In genomic region chr7:92484226-92484625, GRCh38 we compare ENCODE assay signal across 13 cellular contexts. TPM values are rescaled to one million over a fixed set of nuclear protein-coding genes. Genes with fewer than 3 reads are reported as not detected.
"Had no signal": no experiment of that assay in that cellular context is flagged by ENCODE, and none has a peak within 500 bp of the region (broad histone marks: within the 10 kb centered on the region; RNA-seq: fewer than 3 reads in every experiment).

No MANE protein-coding gene starts in this region.

RNA-seq across cellular contexts. Expression of gene ERVW-1, which starts 6.5 kb away (rescaled TPM):
- total RNA-seq: activated B cell treated with CpG ODN at 0.5 μM for 24 hours; activated CD4-positive, alpha-beta memory T cell treated with anti-CD3 and anti-CD28 coated beads for 36 hours; activated CD4-positive, alpha-beta memory T cell treated with anti-CD3 and anti-CD28 coated beads, Interleukin-2, amount 10 ng/mL, durations not matched to agents 7 days and 5 days; activated CD4-positive, alpha-beta T cell treated with anti-CD3 and anti-CD28 coated beads for 36 hours; activated CD4-positive, alpha-beta T cell treated with anti-CD3 and anti-CD28 coated beads, Interleukin-2, amount 10 ng/mL, durations not matched to agents 24 days and 14 days; activated CD4-positive, alpha-beta T cell treated with anti-CD3 and anti-CD28 coated beads, Interleukin-2, amount 10 ng/mL, durations not matched to agents 7 days and 5 days; activated CD8-positive, alpha-beta memory T cell treated with anti-CD3 and anti-CD28 coated beads for 36 hours; activated CD8-positive, alpha-beta memory T cell treated with anti-CD3 and anti-CD28 coated beads, Interleukin-2, amount 10 ng/mL, durations not matched to agents 7 days and 5 days; activated CD8-positive, alpha-beta T cell treated with anti-CD3 and anti-CD28 coated beads for 36 hours; activated CD8-positive, alpha-beta T cell treated with anti-CD3 and anti-CD28 coated beads, Interleukin-2, amount 10 ng/mL, durations not matched to agents 7 days and 5 days; T-helper 1 cell treated with Interleukin-12 subunit alpha and Interleukin-12 subunit beta and Interleukin-4 antibody, amounts not matched to agents 30 ng/mL and 1 ng/mL, for 36 hours; T-helper 17 cell; T-helper 2 cell treated with Interferon-gamma antibody and Interleukin-4, amounts not matched to agents 100 ng/mL and 5 ng/mL, for 36 hours had no signal
